Comparison of ENCODE assay signal across 12 cellular contexts in the genomic region with DNA sequence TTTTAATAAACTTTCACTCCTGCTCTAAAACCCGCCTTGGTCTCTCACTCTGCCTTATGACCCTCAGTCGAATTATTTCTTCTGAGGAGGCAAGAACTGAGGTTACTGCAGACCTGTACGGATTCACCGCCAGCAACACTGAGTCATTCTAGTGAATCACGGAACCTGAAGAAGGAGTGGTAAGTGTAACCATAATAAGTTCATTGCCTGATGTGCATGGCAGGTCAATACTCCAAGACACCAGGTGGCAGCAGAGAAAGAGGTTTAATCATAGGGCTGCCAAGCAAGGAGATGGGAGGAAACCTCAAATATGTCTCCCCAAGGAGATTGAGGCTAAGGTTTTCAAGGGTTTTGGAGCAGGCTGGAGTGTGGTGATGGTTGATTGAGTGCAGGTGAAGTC.
DNase-seq lines count a peak whose midpoint lies in the region; ATAC-seq and TF ChIP-seq lines count a peak whose summit lies in the region.
"Had no signal": no experiment of that assay in that cellular context is flagged by ENCODE, and none has a peak within 500 bp of the region (broad histone marks: within the 10 kb centered on the region; RNA-seq: fewer than 3 reads in every experiment).

No MANE protein-coding gene starts in this region.

- no peak overlapping the region for H3K4me3 Mint-ChIP-seq in stimulated activated memory B cell treated with anti-CD40 and anti-IgM and Interleukin-4, amounts not matched to agents 10 μg/mL and 1 μg/mL and 100 μg/mL, for 72 hours
- H3K4me3 Mint-ChIP-seq: natural killer cell had no signal

- H3K4me1 ChIP-seq in trophoblast cell (ENCODE audit: control insufficient read depth in 1 of 2, insufficient read depth in 2 of 2, low read length in 2 of 2) (no peaks in the 10 kb centered on the region), tibial artery (peaks cover 0 to 5% (median 0%) of the 10 kb centered on the region in 4 donors)
- H3K4me1 ChIP-seq: esophagus squamous epithelium had no signal

- no peak overlapping the region for H2BK5ac ChIP-seq in trophoblast cell (ENCODE audit: low read depth, low read length, poor library complexity)

- no peak overlapping the region for H3K27ac Mint-ChIP-seq in stimulated activated memory B cell treated with anti-CD40 and anti-IgM and Interleukin-4, amounts not matched to agents 10 μg/mL and 1 μg/mL and 100 μg/mL, for 72 hours
- H3K27ac Mint-ChIP-seq: natural killer cell had no signal

- no peak overlapping the region for H4K8ac ChIP-seq in trophoblast cell (ENCODE audit: low read depth, low read length)

- H3K36me3 ChIP-seq in trophoblast cell (ENCODE audit: control insufficient read depth in 1 of 2, insufficient read depth in 2 of 2, low read length in 2 of 2), result no peaks in the 10 kb centered on the region
- H3K36me3 ChIP-seq in tibial artery, result no peaks in the 10 kb centered on the region
- H3K36me3 ChIP-seq: esophagus squamous epithelium had no signal

- no peak overlapping the region for H3K9ac ChIP-seq in trophoblast cell (ENCODE audit: low read length)

- H3K79me2 ChIP-seq in trophoblast cell (ENCODE audit: control insufficient read depth, insufficient read depth, low read length, poor library complexity), result no peaks in the 10 kb centered on the region

- no peak overlapping the region for H4K12ac ChIP-seq in trophoblast cell (ENCODE audit: low read depth, low read length)

- no peak overlapping the region for H3K23ac ChIP-seq in trophoblast cell (ENCODE audit: low read length)

- H3K36me3 Mint-ChIP-seq in stimulated activated memory B cell treated with anti-CD40 and anti-IgM and Interleukin-4, amounts not matched to agents 10 μg/mL and 1 μg/mL and 100 μg/mL, for 72 hours, result no peaks in the 10 kb centered on the region
- H3K36me3 Mint-ChIP-seq: natural killer cell had no signal

- H3K4ac ChIP-seq in trophoblast cell (ENCODE audit: low read depth, low read length), result no peak overlapping the region

- H3K9me3 Mint-ChIP-seq in stimulated activated memory B cell treated with anti-CD40 and anti-IgM and Interleukin-4, amounts not matched to agents 10 μg/mL and 1 μg/mL and 100 μg/mL, for 72 hours, result peaks cover 3% of the 10 kb centered on the region

- no peak overlapping the region for H3K14ac ChIP-seq in trophoblast cell (ENCODE audit: low read length)

- H3K27me3 Mint-ChIP-seq in stimulated activated memory B cell treated with anti-CD40 and anti-IgM and Interleukin-4, amounts not matched to agents 10 μg/mL and 1 μg/mL and 100 μg/mL, for 72 hours, result no peaks in the 10 kb centered on the region

- no peak for ATAC-seq in stimulated activated memory B cell treated with anti-CD40 and anti-IgM and Interleukin-4, amounts not matched to agents 10 μg/mL and 1 μg/mL and 100 μg/mL, for 72 hours
- ATAC-seq: natural killer cell had no signal

- H2AFZ ChIP-seq in trophoblast cell (ENCODE audit: insufficient read depth, low read length, poor library complexity), result no peak overlapping the region

- intact Hi-C loops in tibial artery (cut with DNase I; ENCODE audit: low total_unique reads), result no loop called here

- H3K4me1 Mint-ChIP-seq in stimulated activated memory B cell treated with anti-CD40 and anti-IgM and Interleukin-4, amounts not matched to agents 10 μg/mL and 1 μg/mL and 100 μg/mL, for 72 hours, result no peaks in the 10 kb centered on the region
- H3K4me1 Mint-ChIP-seq: natural killer cell had no signal

- no peak overlapping the region for H2BK12ac ChIP-seq in trophoblast cell (ENCODE audit: low read length)

- H3K18ac ChIP-seq in trophoblast cell (ENCODE audit: low read length), result no peak overlapping the region

- H3K9me3 ChIP-seq in trophoblast cell (ENCODE audit: insufficient read depth, low read depth, low read length) (peaks cover 3% of the 10 kb centered on the region), tibial artery (no peaks in the 10 kb centered on the region)
- H3K9me3 ChIP-seq: esophagus squamous epithelium had no signal

- WGBS in trophoblast cell (ENCODE audit: extremely low coverage, insufficient coverage, insufficient read length), result no CpG with 5 or more reads among the region's 5 CpGs

- H3K4me3 ChIP-seq in trophoblast cell (ENCODE audit: low read depth, low read length) (no peak overlapping the region), tibial artery (no peak overlapping the region)
- H3K4me3 ChIP-seq: esophagus squamous epithelium had no signal

- DNase-seq in activated CD4-positive, alpha-beta T cell treated with anti-CD3 and anti-CD28 coated beads for 48 hours, result peak; percentile 2
- no peak for DNase-seq in activated CD4-positive, alpha-beta T cell treated with anti-CD3 and anti-CD28 coated beads for 4 hours
- DNase-seq in LoVo (ENCODE audit: low spot score), result peak; percentile 8
- DNase-seq in amniotic epithelial cell (ENCODE audit: low read depth), result peak; percentile 76
- DNase-seq in trophoblast cell, result peak; percentile 52 to 55
- DNase-seq in tibial artery, result no peak
- no peak for DNase-seq in NCI-H345 (lab: John Stamatoyannopoulos, UW)
- DNase-seq: esophagus squamous epithelium, kidney, natural killer cell, NCI-H2029 had no signal

- H4K91ac ChIP-seq in trophoblast cell (ENCODE audit: low read depth, low read length), result no peak overlapping the region

- no peak overlapping the region for H2BK120ac ChIP-seq in trophoblast cell (ENCODE audit: insufficient read depth, low read length, poor library complexity)

- H3K4me2 ChIP-seq in trophoblast cell (ENCODE audit: low read length), result no peak overlapping the region

- H2AK5ac ChIP-seq in trophoblast cell (ENCODE audit: low read length), result no peak overlapping the region

- H3K27me3 ChIP-seq in trophoblast cell (ENCODE audit: insufficient read depth, low read length), result no peaks in the 10 kb centered on the region
- no peaks in the 10 kb centered on the region for H3K27me3 ChIP-seq in tibial artery
- H3K27me3 ChIP-seq: esophagus squamous epithelium had no signal

- no peak overlapping the region for H3K27ac ChIP-seq in trophoblast cell (ENCODE audit: low read depth, low read length)
- no peak overlapping the region for H3K27ac ChIP-seq in tibial artery
- H3K27ac ChIP-seq: esophagus squamous epithelium had no signal

- no peaks in the 10 kb centered on the region for H3K79me1 ChIP-seq in trophoblast cell (ENCODE audit: low read length)

- no peak for TF ChIP-seq CTCF in tibial artery (IDR thresholded peaks at IDR 0.05)

Comparison
In these comparisons a context has a peak if more than half of its experiments do, and no peak if none do; other contexts are left out.
1. DNase-seq: peak in activated CD4-positive, alpha-beta T cell treated with anti-CD3 and anti-CD28 coated beads for 48 hours (single experiment), LoVo (single experiment), amniotic epithelial cell (single experiment) and trophoblast cell (2 of 2); none in activated CD4-positive, alpha-beta T cell treated with anti-CD3 and anti-CD28 coated beads for 4 hours (0 of 2), tibial artery (0 of 2) and NCI-H345 (single experiment).